Comparison of ENCODE assay signal across 34 cellular contexts in the genomic region with DNA sequence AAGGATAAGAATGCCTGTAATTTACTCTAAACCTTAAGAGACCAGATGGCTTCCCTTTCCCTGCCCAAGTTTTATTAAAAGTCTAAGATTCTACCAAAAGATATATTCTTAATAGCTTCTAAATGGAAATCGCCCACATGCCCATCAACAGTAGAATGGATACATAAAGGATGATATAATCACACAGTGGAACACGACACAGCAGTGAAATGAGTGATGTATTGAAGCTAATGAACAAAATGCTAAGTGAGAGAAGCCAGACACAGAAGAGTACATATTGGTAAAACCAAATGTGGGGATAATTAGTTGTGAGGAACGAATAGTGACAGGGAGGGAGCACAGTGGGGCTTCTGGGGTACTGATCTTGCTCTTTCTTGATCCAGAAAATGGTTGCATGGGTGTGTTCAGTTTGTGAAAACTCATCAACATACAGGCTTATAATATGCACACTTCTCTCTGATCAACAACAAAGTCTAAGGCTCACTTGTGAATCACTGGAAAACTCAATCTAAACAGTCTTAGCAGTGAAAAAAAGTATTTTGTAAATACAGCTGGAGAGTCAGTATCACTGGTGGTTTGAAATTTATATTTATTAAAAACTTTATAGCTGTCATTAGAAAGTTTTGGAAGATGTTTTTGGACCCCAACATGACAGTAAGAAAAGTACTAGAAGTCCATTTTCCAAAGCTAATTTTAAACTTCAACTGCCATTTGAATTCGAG.
"Had no signal": no experiment of that assay in that cellular context is flagged by ENCODE, and none has a peak within 500 bp of the region (broad histone marks: within the 10 kb centered on the region; RNA-seq: fewer than 3 reads in every experiment).

No MANE protein-coding gene starts in this region.

- FAIRE-seq: colon, TTC549 had no signal

- H3K36me3 ChIP-seq: ascending aorta, breast epithelium had no signal

- H3K27ac ChIP-seq: ascending aorta, breast epithelium, VCaP had no signal

- H3K27me3 Mint-ChIP-seq: activated B cell treated with CpG ODN at 0.5 μM for 24 hours; activated CD4-positive, alpha-beta memory T cell treated with anti-CD3 and anti-CD28 coated beads for 36 hours; activated CD8-positive, alpha-beta T cell treated with anti-CD3 and anti-CD28 coated beads for 36 hours; activated naive CD4-positive, alpha-beta T cell treated with anti-CD3 and anti-CD28 coated beads, Interleukin-2, amount 10 ng/mL, durations not matched to agents 7 days and 5 days; activated naive CD8-positive, alpha-beta T cell treated with anti-CD3 and anti-CD28 coated beads, Interleukin-2, amount 10 ng/mL, durations not matched to agents 7 days and 5 days; activated naive CD8-positive, alpha-beta T cell treated with anti-CD3 and anti-CD28 coated beads, Interleukin-2, amount 50 U/mL, for 24 hours; brain had no signal

- H3K4me3 Mint-ChIP-seq: activated B cell treated with CpG ODN at 0.5 μM for 24 hours; activated CD4-positive, alpha-beta memory T cell treated with anti-CD3 and anti-CD28 coated beads for 36 hours; activated CD4-positive, alpha-beta T cell treated with anti-CD3 and anti-CD28 coated beads, Interleukin-2, amount 10 ng/mL, durations not matched to agents 24 days and 14 days; activated CD8-positive, alpha-beta T cell treated with anti-CD3 and anti-CD28 coated beads for 36 hours; activated naive CD4-positive, alpha-beta T cell treated with anti-CD3 and anti-CD28 coated beads, Interleukin-2, amount 10 ng/mL, durations not matched to agents 7 days and 5 days; activated naive CD4-positive, alpha-beta T cell treated with anti-CD3 and anti-CD28 coated beads, Interleukin-2, amount 50 U/mL, for 24 hours; activated naive CD8-positive, alpha-beta T cell; activated naive CD8-positive, alpha-beta T cell treated with anti-CD3 and anti-CD28 coated beads, Interleukin-2, amount 10 ng/mL, durations not matched to agents 7 days and 5 days; activated naive CD8-positive, alpha-beta T cell treated with anti-CD3 and anti-CD28 coated beads, Interleukin-2, amount 50 U/mL, for 24 hours; activated T-cell treated with anti-CD3 and anti-CD28 coated beads, Interleukin-2, amount 50 U/mL, for 4 hours; brain; T-helper 1 cell treated with Interleukin-12 subunit alpha and Interleukin-12 subunit beta and Interleukin-4 antibody, amounts not matched to agents 30 μg/mL and 1 μg/mL, for 36 hours; T-helper 2 cell treated with Interferon-gamma antibody and Interleukin-4, amounts not matched to agents 5 μg/mL and 100 μg/mL, for 36 hours had no signal

- H3K27ac Mint-ChIP-seq: activated B cell treated with CpG ODN at 0.5 μM for 24 hours; activated CD4-positive, alpha-beta memory T cell treated with anti-CD3 and anti-CD28 coated beads for 36 hours; activated CD4-positive, alpha-beta T cell treated with anti-CD3 and anti-CD28 coated beads, Interleukin-2, amount 10 ng/mL, durations not matched to agents 24 days and 14 days; activated CD8-positive, alpha-beta T cell treated with anti-CD3 and anti-CD28 coated beads for 36 hours; activated naive CD4-positive, alpha-beta T cell treated with anti-CD3 and anti-CD28 coated beads, Interleukin-2, amount 10 ng/mL, durations not matched to agents 7 days and 5 days; activated naive CD4-positive, alpha-beta T cell treated with anti-CD3 and anti-CD28 coated beads, Interleukin-2, amount 50 U/mL, for 24 hours; activated naive CD8-positive, alpha-beta T cell; activated naive CD8-positive, alpha-beta T cell treated with anti-CD3 and anti-CD28 coated beads, Interleukin-2, amount 10 ng/mL, durations not matched to agents 7 days and 5 days; activated naive CD8-positive, alpha-beta T cell treated with anti-CD3 and anti-CD28 coated beads, Interleukin-2, amount 50 U/mL, for 24 hours; activated T-helper 2 cell treated with anti-CD3 and anti-CD28 coated beads, Interferon-gamma antibody, Interleukin-2, Interleukin-4, amounts not matched to agents 10 μg/mL and 5 μg/mL and 100 μg/mL, durations not matched to agents 14 hours and 24 hours and 36 hours; brain; T-helper 1 cell treated with Interleukin-12 subunit alpha and Interleukin-12 subunit beta and Interleukin-4 antibody, amounts not matched to agents 30 μg/mL and 1 μg/mL, for 36 hours; T-helper 2 cell treated with Interferon-gamma antibody and Interleukin-4, amounts not matched to agents 5 μg/mL and 100 μg/mL, for 36 hours had no signal

- H3K9me3 Mint-ChIP-seq: activated B cell treated with CpG ODN at 0.5 μM for 24 hours; activated CD4-positive, alpha-beta memory T cell treated with anti-CD3 and anti-CD28 coated beads for 36 hours; activated CD4-positive, alpha-beta T cell treated with anti-CD3 and anti-CD28 coated beads, Interleukin-2, amount 10 ng/mL, durations not matched to agents 24 days and 14 days; activated CD8-positive, alpha-beta T cell treated with anti-CD3 and anti-CD28 coated beads for 36 hours; activated naive CD4-positive, alpha-beta T cell treated with anti-CD3 and anti-CD28 coated beads, Interleukin-2, amount 10 ng/mL, durations not matched to agents 7 days and 5 days; activated naive CD4-positive, alpha-beta T cell treated with anti-CD3 and anti-CD28 coated beads, Interleukin-2, amount 50 U/mL, for 24 hours; activated naive CD8-positive, alpha-beta T cell treated with anti-CD3 and anti-CD28 coated beads, Interleukin-2, amount 10 ng/mL, durations not matched to agents 7 days and 5 days; activated naive CD8-positive, alpha-beta T cell treated with anti-CD3 and anti-CD28 coated beads, Interleukin-2, amount 50 U/mL, for 24 hours; activated T-cell treated with anti-CD3 and anti-CD28 coated beads, Interleukin-2, amount 50 U/mL, for 4 hours; activated T-helper 2 cell treated with anti-CD3 and anti-CD28 coated beads, Interferon-gamma antibody, Interleukin-2, Interleukin-4, amounts not matched to agents 10 μg/mL and 5 μg/mL and 100 μg/mL, durations not matched to agents 14 hours and 24 hours and 36 hours; brain; T-helper 1 cell treated with Interleukin-12 subunit alpha and Interleukin-12 subunit beta and Interleukin-4 antibody, amounts not matched to agents 30 μg/mL and 1 μg/mL, for 36 hours; T-helper 2 cell treated with Interferon-gamma antibody and Interleukin-4, amounts not matched to agents 5 μg/mL and 100 μg/mL, for 36 hours had no signal

- DNase-seq: activated B cell treated with CpG ODN at 0.5 μM for 24 hours; activated CD4-positive, alpha-beta memory T cell treated with anti-CD3 and anti-CD28 coated beads for 36 hours; activated CD4-positive, alpha-beta T cell treated with anti-CD3 and anti-CD28 coated beads for 4 hours; activated CD4-positive, alpha-beta T cell treated with anti-CD3 and anti-CD28 coated beads, Interleukin-2, amount 10 ng/mL, durations not matched to agents 24 days and 14 days; activated CD4-positive, alpha-beta T cell treated with anti-CD3 and anti-CD28 coated beads, Interleukin-2, amount 50 U/mL, for 1 hour; activated CD4-positive, alpha-beta T cell treated with anti-CD3 and anti-CD28 coated beads, Interleukin-2, amount 50 U/mL, for 4 hours; activated CD4-positive, CD25-positive, alpha-beta regulatory T cell treated with anti-CD3 and anti-CD28 coated beads, Interleukin-2, amount 50 U/mL, for 72 hours; activated CD8-positive, alpha-beta memory T cell treated with anti-CD3 and anti-CD28 coated beads, Interleukin-2, amount 50 U/mL, for 4 hours; activated CD8-positive, alpha-beta T cell treated with anti-CD3 and anti-CD28 coated beads for 36 hours; activated effector memory CD4-positive, alpha-beta T cell treated with Interleukin-2 at 50 U/mL for 16 hours; activated gamma-delta T cell; activated naive CD4-positive, alpha-beta T cell treated with anti-CD3 and anti-CD28 coated beads, Interleukin-2, amount 10 ng/mL, durations not matched to agents 7 days and 5 days; activated naive CD4-positive, alpha-beta T cell treated with Interleukin-2 at 50 U/mL for 16 hours; activated naive CD8-positive, alpha-beta T cell treated with anti-CD3 and anti-CD28 coated beads, Interleukin-2, amount 10 ng/mL, durations not matched to agents 7 days and 5 days; activated naive CD8-positive, alpha-beta T cell treated with anti-CD3 and anti-CD28 coated beads, Interleukin-2, amount 50 U/mL, for 24 hours; activated T-cell treated with anti-CD3 and anti-CD28 coated beads for 4 hours; activated T-cell treated with anti-CD3 and anti-CD28 coated beads, Interleukin-2, amount 50 U/mL, for 1 hour; activated T-cell treated with anti-CD3 and anti-CD28 coated beads, Interleukin-2, amount 50 U/mL, for 4 hours; amygdala; anterior cingulate cortex; central memory CD4-positive, alpha-beta T cell; T-helper 2 cell; T-helper 9 cell had no signal

- H3K27me3 ChIP-seq: ascending aorta, breast epithelium had no signal

- H3K4me1 ChIP-seq: ascending aorta, breast epithelium had no signal

- ATAC-seq: activated CD8-positive, alpha-beta T cell treated with anti-CD3 and anti-CD28 coated beads for 36 hours; activated naive CD8-positive, alpha-beta T cell treated with anti-CD3 and anti-CD28 coated beads, Interleukin-2, amount 50 U/mL, for 24 hours; activated T-cell treated with anti-CD3 and anti-CD28 coated beads, Interleukin-2, amount 50 U/mL, for 4 hours had no signal

- H3K4me1 Mint-ChIP-seq: activated B cell treated with CpG ODN at 0.5 μM for 24 hours; activated CD4-positive, alpha-beta T cell treated with anti-CD3 and anti-CD28 coated beads, Interleukin-2, amount 10 ng/mL, durations not matched to agents 24 days and 14 days; activated naive CD4-positive, alpha-beta T cell treated with anti-CD3 and anti-CD28 coated beads, Interleukin-2, amount 10 ng/mL, durations not matched to agents 7 days and 5 days; activated naive CD4-positive, alpha-beta T cell treated with anti-CD3 and anti-CD28 coated beads, Interleukin-2, amount 50 U/mL, for 24 hours; activated naive CD8-positive, alpha-beta T cell treated with anti-CD3 and anti-CD28 coated beads, Interleukin-2, amount 10 ng/mL, durations not matched to agents 7 days and 5 days; activated naive CD8-positive, alpha-beta T cell treated with anti-CD3 and anti-CD28 coated beads, Interleukin-2, amount 50 U/mL, for 24 hours had no signal

- H3K9me3 ChIP-seq: ascending aorta, breast epithelium had no signal

- H3K36me3 Mint-ChIP-seq: activated CD4-positive, alpha-beta memory T cell treated with anti-CD3 and anti-CD28 coated beads for 36 hours; activated naive CD4-positive, alpha-beta T cell treated with anti-CD3 and anti-CD28 coated beads, Interleukin-2, amount 10 ng/mL, durations not matched to agents 7 days and 5 days; activated naive CD4-positive, alpha-beta T cell treated with anti-CD3 and anti-CD28 coated beads, Interleukin-2, amount 50 U/mL, for 24 hours; activated naive CD8-positive, alpha-beta T cell; activated naive CD8-positive, alpha-beta T cell treated with anti-CD3 and anti-CD28 coated beads, Interleukin-2, amount 10 ng/mL, durations not matched to agents 7 days and 5 days; brain had no signal

- H3K4me3 ChIP-seq: ascending aorta, breast epithelium had no signal
